23 cellular contexts compared by ENCODE assay signal in genomic region chr5:130528474-130528873, GRCh38.
A peak's percentile ranks its signal among the peaks of the same experiment; 100 is the strongest.
DNase-seq lines count a peak whose midpoint lies in the region; ATAC-seq, FAIRE-seq and TF ChIP-seq lines count a peak whose summit lies in the region.
"Had no signal": no experiment of that assay in that cellular context is flagged by ENCODE, and none has a peak within 500 bp of the region (broad histone marks: within the 10 kb centered on the region; RNA-seq: fewer than 3 reads in every experiment).

No MANE protein-coding gene starts in this region.

- H3K4me1 ChIP-seq in keratinocyte (ENCODE audit: control insufficient read depth, extremely low read depth, insufficient read depth, low read length) = peaks cover 32% of the 10 kb centered on the region
- H3K4me1 ChIP-seq in CD8-positive, alpha-beta T cell (ENCODE audit: insufficient read depth, low read length) = no peaks in the 10 kb centered on the region

- ATAC-seq in CD8-positive, alpha-beta T cell = no peak
- ATAC-seq in GM19397 (IDR thresholded peaks at IDR 0.05; ENCODE audit: unreplicated experiment) = no peak
- ATAC-seq: effector memory CD8-positive, alpha-beta T cell had no signal

- H3K4me3 Mint-ChIP-seq in CD8-positive, alpha-beta T cell = no peak overlapping the region
- H3K4me3 Mint-ChIP-seq: activated CD4-positive, alpha-beta T cell treated with anti-CD3 and anti-CD28 coated beads, Interleukin-2, amount 10 ng/mL, durations not matched to agents 7 days and 5 days; B cell; effector memory CD8-positive, alpha-beta T cell; HFFc6; natural killer cell treated with Interleukin-12 subunit alpha and Interleukin-12 subunit beta and Interleukin-15 and Interleukin-18, amount 100 ng/mL, for 72 hours had no signal

- dilution Hi-C loops in keratinocyte (cut with MboI; ENCODE audit: extremely low pct_ligation_motif_present, low sequenced_read_pairs) = no loop called here

- H3K9me3 ChIP-seq in keratinocyte (ENCODE audit: control insufficient read depth, low read depth, low read length) = no peaks in the 10 kb centered on the region
- no peaks in the 10 kb centered on the region for H3K9me3 ChIP-seq in CD8-positive, alpha-beta T cell (ENCODE audit: low read length)

- intact Hi-C loops in CD8-positive, alpha-beta T cell (cut with DNase I, micrococcal nuclease) = no loop called here

- no peak overlapping the region for H3K27ac Mint-ChIP-seq in CD8-positive, alpha-beta T cell
- H3K27ac Mint-ChIP-seq: activated CD4-positive, alpha-beta T cell treated with anti-CD3 and anti-CD28 coated beads, Interleukin-2, amount 10 ng/mL, durations not matched to agents 7 days and 5 days; B cell; effector memory CD8-positive, alpha-beta T cell; HFFc6; natural killer cell treated with Interleukin-12 subunit alpha and Interleukin-12 subunit beta and Interleukin-15 and Interleukin-18, amount 100 ng/mL, for 72 hours had no signal

- H3K79me2 ChIP-seq in keratinocyte (ENCODE audit: control insufficient read depth, insufficient read depth, low read length) = no peaks in the 10 kb centered on the region

- DNase-seq in AG20443 (ENCODE audit: low spot score) (peak; percentile 17), RCC 7860 (ENCODE audit: low spot score) (peak; percentile 16), cardiac fibroblast (ENCODE audit: low read depth in 2 of 2) (peak; percentile 27 to 74), keratinocyte (ENCODE audit: low read depth, low spot score) (peak; percentile 71), D341Med (ENCODE audit: low spot score) (no peak), ureter (ENCODE audit: low spot score) (no peak)
- DNase-seq in CD8-positive, alpha-beta T cell = no peak
- DNase-seq: activated CD4-positive, alpha-beta T cell treated with anti-CD3 and anti-CD28 coated beads, Interleukin-2, amount 10 ng/mL, durations not matched to agents 7 days and 5 days; activated naive CD4-positive, alpha-beta T cell treated with anti-CD3 and anti-CD28 coated beads, Interleukin-2, amount 50 U/mL, for 16 hours; caudate nucleus; effector memory CD8-positive, alpha-beta T cell; glutamatergic neuron; HFFc6; MV-4-11; NCI-H2029; NCI-H510A treated with DMSO at 0.1 percent for 48 hours; substantia nigra had no signal

- H3K4me1 Mint-ChIP-seq in CD8-positive, alpha-beta T cell (ENCODE audit: low read depth) = no peaks in the 10 kb centered on the region
- H3K4me1 Mint-ChIP-seq: activated CD4-positive, alpha-beta T cell treated with anti-CD3 and anti-CD28 coated beads, Interleukin-2, amount 10 ng/mL, durations not matched to agents 7 days and 5 days; B cell had no signal

- H3K27me3 Mint-ChIP-seq in CD8-positive, alpha-beta T cell (ENCODE audit: low read depth) = no peaks in the 10 kb centered on the region
- H3K27me3 Mint-ChIP-seq: activated CD4-positive, alpha-beta T cell treated with anti-CD3 and anti-CD28 coated beads, Interleukin-2, amount 10 ng/mL, durations not matched to agents 7 days and 5 days; B cell; effector memory CD8-positive, alpha-beta T cell; natural killer cell treated with Interleukin-12 subunit alpha and Interleukin-12 subunit beta and Interleukin-15 and Interleukin-18, amount 100 ng/mL, for 72 hours had no signal

- H3K9ac ChIP-seq in keratinocyte (ENCODE audit: control insufficient read depth, extremely low read depth, insufficient read depth, low read length) = peak overlapping the region; percentile 67

- no peak for FAIRE-seq in RCC 7860 (lab: Jason Lieb, UNC)
- peak; percentile 95 for FAIRE-seq in keratinocyte (lab: Jason Lieb, UNC)
- FAIRE-seq: D721Med, TTC549 had no signal

- H3K4me3 ChIP-seq in cardiac fibroblast (replicated peaks in 1 of 2; ENCODE audit: low read depth in 2 of 2, low read length in 2 of 2) = no peak overlapping the region
- H3K4me3 ChIP-seq in keratinocyte (ENCODE audit: control insufficient read depth in 2 of 3, extremely low read depth in 1 of 3, insufficient read depth in 2 of 3, low read depth in 1 of 3, low read length in 3 of 3) = no peak overlapping the region
- H3K4me3 ChIP-seq in CD8-positive, alpha-beta T cell (ENCODE audit: low read depth, low read length) = no peak overlapping the region
- H3K4me3 ChIP-seq: SK-N-MC had no signal

- H3K9me1 ChIP-seq in keratinocyte (ENCODE audit: control insufficient read depth, extremely low read depth, insufficient read depth, low read length) = no peaks in the 10 kb centered on the region

- TF ChIP-seq CTCF in cardiac fibroblast (IDR thresholded peaks at IDR 0.05; ENCODE audit: low read depth, low read length) (no peak), keratinocyte (optimal IDR thresholded peaks at IDR 0.05 in 1 of 3, IDR thresholded peaks at IDR 0.05 in 1 of 3, conservative IDR thresholded peaks at IDR 0.05 in 1 of 3; ENCODE audit: extremely low read depth in 1 of 3, insufficient read depth in 2 of 3, low read length in 3 of 3) (no peak)
- no peak for TF ChIP-seq CTCF in CD8-positive, alpha-beta T cell (IDR thresholded peaks at IDR 0.05)

- H3K9me3 Mint-ChIP-seq in CD8-positive, alpha-beta T cell = peaks cover 2% of the 10 kb centered on the region
- H3K9me3 Mint-ChIP-seq: activated CD4-positive, alpha-beta T cell treated with anti-CD3 and anti-CD28 coated beads, Interleukin-2, amount 10 ng/mL, durations not matched to agents 7 days and 5 days had no signal

- peak overlapping the region; percentile 99 for H3K27ac ChIP-seq in keratinocyte (ENCODE audit: control insufficient read depth, insufficient read depth, low read length)
- H3K27ac ChIP-seq in CD8-positive, alpha-beta T cell (ENCODE audit: low read depth, low read length) = no peak overlapping the region
- H3K27ac ChIP-seq: SK-N-MC had no signal

- no peaks in the 10 kb centered on the region for H4K20me1 ChIP-seq in keratinocyte (ENCODE audit: control insufficient read depth, extremely low read depth, insufficient read depth, low read length)

- no peaks in the 10 kb centered on the region for H3K27me3 ChIP-seq in keratinocyte (ENCODE audit: control insufficient read depth, extremely low read depth, insufficient read depth, low read length)
- no peaks in the 10 kb centered on the region for H3K27me3 ChIP-seq in CD8-positive, alpha-beta T cell (ENCODE audit: insufficient read depth, low read length)

- peak overlapping the region; percentile 87 for H2AFZ ChIP-seq in keratinocyte (ENCODE audit: control insufficient read depth, low read length)

- no peaks in the 10 kb centered on the region for H3K36me3 ChIP-seq in keratinocyte (ENCODE audit: control insufficient read depth in 2 of 2, extremely low read depth in 1 of 2, insufficient read depth in 2 of 2, low read length in 2 of 2)
- H3K36me3 ChIP-seq in CD8-positive, alpha-beta T cell (ENCODE audit: insufficient read depth, low read length) = no peaks in the 10 kb centered on the region

- CTCF ChIA-PET in CD8-positive, alpha-beta T cell (lab: Charles Lee) = no interaction called here

- no peaks in the 10 kb centered on the region for H3K36me3 Mint-ChIP-seq in CD8-positive, alpha-beta T cell
- H3K36me3 Mint-ChIP-seq: natural killer cell treated with Interleukin-12 subunit alpha and Interleukin-12 subunit beta and Interleukin-15 and Interleukin-18, amount 100 ng/mL, for 72 hours had no signal

- POLR2A ChIA-PET in CD8-positive, alpha-beta T cell (lab: Charles Lee) = no interaction called here

- H3K4me2 ChIP-seq in keratinocyte (ENCODE audit: control insufficient read depth, extremely low read depth, insufficient read depth, low read depth, low read length) = peak overlapping the region; percentile 27

Comparison
In these comparisons a context has a peak if more than half of its experiments do, and no peak if none do; other contexts are left out.
1. DNase-seq: peak in AG20443 (single experiment), RCC 7860 (single experiment), cardiac fibroblast (2 of 2) and keratinocyte (single experiment); none in CD8-positive, alpha-beta T cell (0 of 7), D341Med (single experiment) and ureter (single experiment).